ENCODE assay signal across 19 cellular contexts in genomic region chr4:170242471-170242870, GRCh38.
"Had no signal": no experiment of that assay in that cellular context is flagged by ENCODE, and none has a peak within 500 bp of the region (broad histone marks: within the 10 kb centered on the region; RNA-seq: fewer than 3 reads in every experiment).

No MANE protein-coding gene starts in this region.

- H3K9me3 ChIP-seq: ascending aorta, heart left ventricle, left ventricle myocardium inferior, upper lobe of right lung had no signal

- H3K27me3 ChIP-seq: ascending aorta, heart left ventricle, upper lobe of right lung had no signal

- H3K36me3 ChIP-seq: ascending aorta, heart left ventricle, left ventricle myocardium inferior, upper lobe of right lung had no signal

- H3K27ac ChIP-seq: coronary artery, heart left ventricle, left ventricle myocardium inferior, upper lobe of right lung had no signal

- H3K4me1 ChIP-seq: heart left ventricle, left ventricle myocardium inferior, upper lobe of right lung had no signal

- DNase-seq: activated CD4-positive, alpha-beta memory T cell treated with anti-CD3 and anti-CD28 coated beads for 36 hours; activated CD4-positive, CD25-positive, alpha-beta regulatory T cell treated with anti-CD3 and anti-CD28 coated beads, Interleukin-2, amount 50 U/mL, for 72 hours; activated gamma-delta T cell treated with Interleukin-2 at 50 U/mL for 16 hours; activated naive CD8-positive, alpha-beta T cell treated with anti-CD3 and anti-CD28 coated beads for 36 hours; activated T-cell treated with anti-CD3 and anti-CD28 coated beads, Interleukin-2, amount 50 U/mL, for 48 hours; central memory CD4-positive, alpha-beta T cell; effector memory CD4-positive, alpha-beta T cell; heart left ventricle; kidney; left ventricle myocardium inferior; mesenchymal stem cell; occipital lobe; stimulated activated CD4-positive, alpha-beta T cell treated with anti-CD3 and anti-CD28 coated beads, Interleukin-2, amount 100 ng/mL, for 48 hours; stimulated activated CD8-positive, alpha-beta memory T cell treated with anti-CD3 and anti-CD28 coated beads, Interleukin-4, amount 100 ng/mL, for 48 hours; stimulated activated naive CD8-positive, alpha-beta T cell treated with anti-CD3 and anti-CD28 coated beads, Interleukin-15, Interleukin-2, amounts not matched to agents 100 U/mL and 50 U/mL, for 24 hours; T-helper 9 cell; upper lobe of right lung had no signal

- H3K4me3 ChIP-seq: ascending aorta, coronary artery, heart left ventricle, left ventricle myocardium inferior, upper lobe of right lung had no signal

- ATAC-seq: heart left ventricle; stimulated activated naive CD8-positive, alpha-beta T cell treated with anti-CD3 and anti-CD28 coated beads, Interleukin-15, Interleukin-2, amounts not matched to agents 100 U/mL and 50 U/mL, for 24 hours; upper lobe of right lung had no signal
